In genomic region chr10:12768156-12768731, GRCh38 we compare ENCODE assay signal across 20 cellular contexts.
DNase-seq lines count a peak whose midpoint lies in the region; ATAC-seq and TF ChIP-seq lines count a peak whose summit lies in the region.
"Had no signal": no experiment of that assay in that cellular context is flagged by ENCODE, and none has a peak within 500 bp of the region (broad histone marks: within the 10 kb centered on the region; RNA-seq: fewer than 3 reads in every experiment).

No MANE protein-coding gene starts in this region.

- H4K8ac ChIP-seq in mesendoderm (ENCODE audit: low read depth, low read length): no peak overlapping the region

- no peak overlapping the region for H3K9ac ChIP-seq in BLaER1 treated with 17β-estradiol and CSF1 and Interleukin-3, amounts not matched to agents 10 nM and 100 nM
- H3K9ac ChIP-seq in endodermal cell (ENCODE audit: extremely low read depth, low read length, poor library complexity, severe bottlenecking): no peak overlapping the region
- H3K9ac ChIP-seq in mesendoderm (ENCODE audit: low read length): no peak overlapping the region

- H3K27ac Mint-ChIP-seq in endodermal cell: peak overlapping the region; percentile 8
- no peak overlapping the region for H3K27ac Mint-ChIP-seq in activated CD4-positive, alpha-beta memory T cell treated with anti-CD3 and anti-CD28 coated beads for 36 hours
- H3K27ac Mint-ChIP-seq: effector memory CD8-positive, alpha-beta T cell had no signal

- no peak overlapping the region for H3K18ac ChIP-seq in mesendoderm (ENCODE audit: low read length)

- peak overlapping the region in 8 of 11 experiments; percentile 1 to 49 (median 46); a peak in 13 of 22 replicates for H3K4me2 ChIP-seq in BLaER1 treated with 17β-estradiol and CSF1 and Interleukin-3, amounts not matched to agents 10 nM and 100 nM
- no peak overlapping the region for H3K4me2 ChIP-seq in mesendoderm (ENCODE audit: low read length)

- no peak overlapping the region for H2BK15ac ChIP-seq in mesendoderm (replicated peaks; ENCODE audit: low read depth)

- H2AK5ac ChIP-seq in mesendoderm (ENCODE audit: low read length): no peak overlapping the region

- peak; percentile 46 for DNase-seq in NCI-H226
- peak; percentile 80 for DNase-seq in endodermal cell
- peak; percentile 54 for DNase-seq in mesendoderm
- no peak for DNase-seq in NCI-H524 treated with DMSO at 0.1 percent for 48 hours (lab: John Stamatoyannopoulos, UW)
- DNase-seq in activated CD4-positive, alpha-beta memory T cell treated with anti-CD3 and anti-CD28 coated beads for 36 hours: no peak
- DNase-seq in NCI-H1417 (lab: John Stamatoyannopoulos, UW): no peak
- DNase-seq: activated CD4-positive, alpha-beta T cell treated with anti-CD3 and anti-CD28 coated beads, Interleukin-2, amount 50 U/mL, for 48 hours; activated effector memory CD4-positive, alpha-beta T cell treated with Interleukin-2 at 50 U/mL for 16 hours; effector memory CD8-positive, alpha-beta T cell; heart left ventricle; NCI-H1092 treated with DMSO at 0.1 percent for 48 hours; NCI-H446; ovary; Peyer's patch; thyroid gland had no signal

- H3K4me1 Mint-ChIP-seq in endodermal cell: peaks cover 34% of the 10 kb centered on the region
- H3K4me1 Mint-ChIP-seq in activated CD4-positive, alpha-beta memory T cell treated with anti-CD3 and anti-CD28 coated beads for 36 hours (ENCODE audit: low read depth): no peaks in the 10 kb centered on the region

- peaks cover 0 to 12% (median 8%) of the 10 kb centered on the region in 10 experiments; a peak in 11 of 20 replicates for H3K4me1 ChIP-seq in BLaER1 treated with 17β-estradiol and CSF1 and Interleukin-3, amounts not matched to agents 10 nM and 100 nM
- H3K4me1 ChIP-seq in endodermal cell (ENCODE audit: control insufficient read depth, insufficient read depth, low read length): peaks cover 13% of the 10 kb centered on the region
- H3K4me1 ChIP-seq in mesendoderm (ENCODE audit: control insufficient read depth, low read depth, low read length): no peaks in the 10 kb centered on the region
- H3K4me1 ChIP-seq: breast epithelium, heart left ventricle, Peyer's patch, thyroid gland had no signal

- no peak overlapping the region for H2BK5ac ChIP-seq in mesendoderm (ENCODE audit: low read length)

- 32 to 49% methylated on average over 10 of the region's 12 CpGs for WGBS in endodermal cell (ENCODE audit: insufficient coverage in 1 of 2, insufficient read length in 1 of 2), 2 experiments
- no CpG with 5 or more reads among the region's 12 CpGs for WGBS in mesendoderm (ENCODE audit: extremely low coverage, insufficient coverage, low lambda C conversion rate)

- H3K36me3 ChIP-seq in BLaER1 treated with 17β-estradiol and CSF1 and Interleukin-3, amounts not matched to agents 10 nM and 100 nM: peaks cover 0 to 25% (median 14%) of the 10 kb centered on the region in 11 experiments; a peak in 11 of 22 replicates
- H3K36me3 ChIP-seq in endodermal cell (ENCODE audit: control insufficient read depth, insufficient read depth, low read length) (no peaks in the 10 kb centered on the region), mesendoderm (ENCODE audit: control insufficient read depth, insufficient read depth, low read length) (no peaks in the 10 kb centered on the region)
- H3K36me3 ChIP-seq: breast epithelium, ovary, Peyer's patch, thyroid gland had no signal

- ATAC-seq in GM18520 (IDR thresholded peaks at IDR 0.05; ENCODE audit: unreplicated experiment): no peak
- ATAC-seq: effector memory CD8-positive, alpha-beta T cell; heart left ventricle had no signal

- H2BK120ac ChIP-seq in mesendoderm (ENCODE audit: low read depth, low read length): no peak overlapping the region

- no peaks in the 10 kb centered on the region for H3K79me2 ChIP-seq in mesendoderm (ENCODE audit: control insufficient read depth, insufficient read depth, low read length)

- H3K4ac ChIP-seq in mesendoderm (ENCODE audit: low read depth, low read length): no peak overlapping the region

- H3K36me3 Mint-ChIP-seq in endodermal cell (ENCODE audit: low read depth): peaks cover 4% of the 10 kb centered on the region
- H3K36me3 Mint-ChIP-seq in activated CD4-positive, alpha-beta memory T cell treated with anti-CD3 and anti-CD28 coated beads for 36 hours: peaks cover 19% of the 10 kb centered on the region

- peak overlapping the region; percentile 17 for H3K4me3 Mint-ChIP-seq in endodermal cell
- H3K4me3 Mint-ChIP-seq in activated CD4-positive, alpha-beta memory T cell treated with anti-CD3 and anti-CD28 coated beads for 36 hours: no peak overlapping the region
- H3K4me3 Mint-ChIP-seq: effector memory CD8-positive, alpha-beta T cell had no signal

- intact Hi-C loops in activated CD4-positive, alpha-beta memory T cell treated with anti-CD3 and anti-CD28 coated beads for 36 hours (cut with micrococcal nuclease): no loop called here

- POLR2A ChIA-PET in activated CD4-positive, alpha-beta memory T cell treated with anti-CD3 and anti-CD28 coated beads for 36 hours (lab: Charles Lee): no interaction called here

- no peak overlapping the region for H4K5ac ChIP-seq in mesendoderm (ENCODE audit: low read length)

- CTCF ChIA-PET in activated CD4-positive, alpha-beta memory T cell treated with anti-CD3 and anti-CD28 coated beads for 36 hours (lab: Charles Lee): interaction anchor here (1.2 kb wide), 1 partner anchor 14 kb away, joined by 7 read pairs; no protein-coding TSS in a partner anchor

- no peak overlapping the region for H3K56ac ChIP-seq in mesendoderm (ENCODE audit: low read length)

- no peak overlapping the region for H3K27ac ChIP-seq in BLaER1 treated with 17β-estradiol and CSF1 and Interleukin-3, amounts not matched to agents 10 nM and 100 nM
- H3K27ac ChIP-seq in endodermal cell (ENCODE audit: low read depth, low read length) (peak overlapping the region; percentile 91), mesendoderm (ENCODE audit: low read depth, low read length) (no peak overlapping the region)
- H3K27ac ChIP-seq: breast epithelium, heart left ventricle, Peyer's patch, thyroid gland had no signal

- H3K23ac ChIP-seq in mesendoderm (ENCODE audit: low read length): no peak overlapping the region

- H4K20me1 ChIP-seq in BLaER1 treated with 17β-estradiol and CSF1 and Interleukin-3, amounts not matched to agents 10 nM and 100 nM: no peaks in the 10 kb centered on the region; a peak in 1 of 22 replicates

- H3K27me3 ChIP-seq in BLaER1 treated with 17β-estradiol and CSF1 and Interleukin-3, amounts not matched to agents 10 nM and 100 nM: no peaks in the 10 kb centered on the region
- H3K27me3 ChIP-seq in endodermal cell (ENCODE audit: control insufficient read depth, insufficient read depth, low read length, poor library complexity, severe bottlenecking) (no peaks in the 10 kb centered on the region), mesendoderm (ENCODE audit: insufficient read depth, low read length, poor library complexity) (no peaks in the 10 kb centered on the region)
- H3K27me3 ChIP-seq: breast epithelium, heart left ventricle, ovary, Peyer's patch, thyroid gland had no signal

- no peaks in the 10 kb centered on the region for H3K9me3 Mint-ChIP-seq in endodermal cell
- H3K9me3 Mint-ChIP-seq in activated CD4-positive, alpha-beta memory T cell treated with anti-CD3 and anti-CD28 coated beads for 36 hours: no peaks in the 10 kb centered on the region
- H3K9me3 Mint-ChIP-seq: effector memory CD8-positive, alpha-beta T cell; IgD-negative memory B cell had no signal

- no peak for TF ChIP-seq CTCF in endodermal cell (conservative IDR thresholded peaks at IDR 0.05)

- no peaks in the 10 kb centered on the region for H3K79me1 ChIP-seq in mesendoderm (ENCODE audit: low read length)

- no peaks in the 10 kb centered on the region for H3K9me3 ChIP-seq in BLaER1 treated with 17β-estradiol and CSF1 and Interleukin-3, amounts not matched to agents 10 nM and 100 nM (replicated peaks in 1 of 11)
- no peaks in the 10 kb centered on the region for H3K9me3 ChIP-seq in endodermal cell (ENCODE audit: control insufficient read depth, low read length)
- H3K9me3 ChIP-seq: breast epithelium, heart left ventricle, ovary, Peyer's patch, thyroid gland had no signal

- H3K27me3 Mint-ChIP-seq in endodermal cell (ENCODE audit: insufficient read depth): peaks cover 4% of the 10 kb centered on the region
- no peaks in the 10 kb centered on the region for H3K27me3 Mint-ChIP-seq in activated CD4-positive, alpha-beta memory T cell treated with anti-CD3 and anti-CD28 coated beads for 36 hours
- H3K27me3 Mint-ChIP-seq: effector memory CD8-positive, alpha-beta T cell; IgD-negative memory B cell had no signal

- no peak overlapping the region for H3K4me3 ChIP-seq in BLaER1 treated with 17β-estradiol and CSF1 and Interleukin-3, amounts not matched to agents 10 nM and 100 nM
- H3K4me3 ChIP-seq in endodermal cell (ENCODE audit: low read length): no peak overlapping the region
- H3K4me3 ChIP-seq in mesendoderm (ENCODE audit: low read length): no peak overlapping the region
- H3K4me3 ChIP-seq: breast epithelium, heart left ventricle, lung, ovary, Peyer's patch, thyroid gland had no signal

Comparison
In these comparisons a context has a peak if more than half of its experiments do, and no peak if none do; other contexts are left out.
1. DNase-seq: peak in NCI-H226 (single experiment), endodermal cell (single experiment) and mesendoderm (single experiment); none in NCI-H524 treated with DMSO at 0.1 percent for 48 hours (single experiment), activated CD4-positive, alpha-beta memory T cell treated with anti-CD3 and anti-CD28 coated beads for 36 hours (single experiment) and NCI-H1417 (0 of 3).